22 cellular contexts compared by ENCODE assay signal in the genomic region with DNA sequence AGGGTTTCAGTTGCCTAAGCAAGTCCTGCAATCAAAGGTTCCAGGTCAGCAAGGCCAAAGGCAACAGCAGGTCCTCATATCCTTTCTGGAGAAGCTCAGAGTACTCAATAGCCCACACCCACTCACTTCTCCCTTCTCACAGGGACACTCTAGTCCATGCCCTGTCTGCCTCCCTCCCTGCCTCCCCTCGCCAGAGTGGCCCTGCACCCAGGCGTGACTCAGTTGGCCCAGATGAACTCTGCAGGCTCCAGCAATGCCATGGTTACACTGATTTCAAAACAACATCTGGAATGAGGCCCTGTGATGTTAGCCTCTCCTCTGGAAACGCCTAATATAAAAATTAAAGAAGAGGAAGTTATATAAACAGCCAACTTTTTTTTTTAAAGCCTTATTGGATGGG. TPM values are rescaled to one million over a fixed set of nuclear protein-coding genes. Genes with fewer than 3 reads are reported as not detected.
DNase-seq lines count a peak whose midpoint lies in the region; ATAC-seq, FAIRE-seq and TF ChIP-seq lines count a peak whose summit lies in the region.
"Had no signal": no experiment of that assay in that cellular context is flagged by ENCODE, and none has a peak within 500 bp of the region (broad histone marks: within the 10 kb centered on the region; RNA-seq: fewer than 3 reads in every experiment).

No MANE protein-coding gene starts in this region.

- no peak for TF ChIP-seq RAD21 in liver (IDR thresholded peaks at IDR 0.05)
- no peak for TF ChIP-seq RAD21 in HepG2 (CRISPR knock-in tag; IDR thresholded peaks at IDR 0.05)

- H2AFZ ChIP-seq in HepG2 (ENCODE audit: low read length): no peak overlapping the region

- CTCF ChIA-PET in HepG2 (lab: Yijun Ruan, JAX; ENCODE audit: low intra/inter-chr PET ratio, low total read pairs): no interaction called here

- H3K9me3 ChIP-seq in liver (ENCODE audit: control insufficient read depth in 4 of 4, low read length in 3 of 4): no peaks in the 10 kb centered on the region
- H3K9me3 ChIP-seq in HepG2 (ENCODE audit: low read length): no peaks in the 10 kb centered on the region
- no peaks in the 10 kb centered on the region for H3K9me3 ChIP-seq in sigmoid colon
- H3K9me3 ChIP-seq: BLaER1, neutrophil had no signal

- intact Hi-C loops in HepG2 (cut with micrococcal nuclease; ENCODE audit: unreplicated experiment): no loop called here
- intact Hi-C loops in left ventricle myocardium superior (cut with micrococcal nuclease): no loop called here
- intact Hi-C loops in sigmoid colon (cut with DNase I): no loop called here

- ATAC-seq in HepG2: no peak
- ATAC-seq in left ventricle myocardium superior: peak; percentile 79
- ATAC-seq in HG02571 (IDR thresholded peaks at IDR 0.05; ENCODE audit: unreplicated experiment): no peak
- ATAC-seq: activated CD8-positive, alpha-beta T cell treated with anti-CD3 and anti-CD28 coated beads, Interleukin-2, amount 10 ng/mL, durations not matched to agents 7 days and 5 days; T-helper 17 cell had no signal

- no peak overlapping the region for H3K4me3 ChIP-seq in liver (ENCODE audit: low read depth in 1 of 3, low read length in 3 of 3)
- H3K4me3 ChIP-seq in HepG2 (replicated peaks in 1 of 3; ENCODE audit: insufficient read depth in 1 of 3, low read depth in 2 of 3, low read length in 3 of 3): no peak overlapping the region
- H3K4me3 ChIP-seq in sigmoid colon: no peak overlapping the region
- H3K4me3 ChIP-seq: BLaER1 had no signal

- H3K27ac ChIP-seq in liver (ENCODE audit: low read depth in 1 of 2, low read length in 2 of 2) (no peak overlapping the region), HepG2 (ENCODE audit: extremely low read length, insufficient read depth, low read length) (no peak overlapping the region), sigmoid colon (peak overlapping the region; percentile 12 to 50 (median 36)), caudate nucleus (ENCODE audit: low read depth, low read length) (no peak overlapping the region)
- H3K27ac ChIP-seq: BLaER1, neutrophil had no signal

- no peaks in the 10 kb centered on the region for H3K4me1 ChIP-seq in liver (ENCODE audit: control insufficient read depth in 4 of 4, insufficient read depth in 4 of 4, low read length in 3 of 4)
- no peaks in the 10 kb centered on the region for H3K4me1 ChIP-seq in HepG2 (ENCODE audit: insufficient read depth, low read length)
- no peaks in the 10 kb centered on the region for H3K4me1 ChIP-seq in sigmoid colon
- H3K4me1 ChIP-seq: BLaER1 had no signal

- H3K36me3 ChIP-seq in liver (ENCODE audit: control insufficient read depth in 4 of 4, insufficient read depth in 3 of 4, low read depth in 1 of 4, low read length in 3 of 4) (no peaks in the 10 kb centered on the region), HepG2 (replicated peaks in 1 of 2; ENCODE audit: control insufficient read depth in 1 of 2, insufficient read depth in 2 of 2, low read length in 2 of 2) (no peaks in the 10 kb centered on the region), sigmoid colon (no peaks in the 10 kb centered on the region)
- H3K36me3 ChIP-seq: BLaER1, neutrophil had no signal

- no peak for TF ChIP-seq CTCF in liver (IDR thresholded peaks at IDR 0.05; ENCODE audit: low read depth, low read length, missing input control)
- no peak for TF ChIP-seq CTCF in HepG2 (CRISPR knock-in tag; IDR thresholded peaks at IDR 0.05)
- TF ChIP-seq CTCF in sigmoid colon (IDR thresholded peaks at IDR 0.05): no peak

- no TSS peak for BruUV-seq in HepG2 (replicated peaks; lab: Mats Ljungman, UMichigan)

- no peak overlapping the region for H3K9ac ChIP-seq in liver (ENCODE audit: low read depth in 1 of 2, low read length in 2 of 2)
- H3K9ac ChIP-seq in HepG2 (ENCODE audit: insufficient read depth, low read depth, low read length): no peak overlapping the region
- H3K9ac ChIP-seq: BLaER1 had no signal

- TF ChIP-seq POLR2A in HepG2 (IDR thresholded peaks at IDR 0.05; ENCODE audit: insufficient read depth in 1 of 2, low read depth in 2 of 2, low read length in 2 of 2) (no peak), sigmoid colon (IDR thresholded peaks at IDR 0.05) (no peak)

- 63% methylated on average over 3 of the region's 3 CpGs for WGBS in liver
- 0% methylated on average over 3 of the region's 3 CpGs for WGBS in HepG2 (ENCODE audit: low lambda C conversion rate)
- WGBS in sigmoid colon, 2 donors: 33 to 38% methylated on average over 3 of the region's 3 CpGs

- H3K79me2 ChIP-seq in HepG2 (ENCODE audit: insufficient read depth, low read length): no peaks in the 10 kb centered on the region

- no peaks in the 10 kb centered on the region for H4K20me1 ChIP-seq in HepG2 (ENCODE audit: insufficient read depth, low read length)
- H4K20me1 ChIP-seq: BLaER1 had no signal

- no peak overlapping the region for H3K4me2 ChIP-seq in HepG2 (ENCODE audit: low read depth, low read length)
- H3K4me2 ChIP-seq: BLaER1 had no signal

- H3K27me3 ChIP-seq in liver (ENCODE audit: control insufficient read depth in 4 of 4, insufficient read depth in 4 of 4, low read length in 3 of 4) (no peaks in the 10 kb centered on the region), HepG2 (ENCODE audit: control insufficient read depth in 1 of 2, insufficient read depth in 2 of 2, low read length in 2 of 2) (no peaks in the 10 kb centered on the region), sigmoid colon (no peaks in the 10 kb centered on the region)
- H3K27me3 ChIP-seq: BLaER1, neutrophil had no signal

- no peak for FAIRE-seq in HepG2 (lab: Jason Lieb, UNC)
- FAIRE-seq: astrocyte had no signal

- POLR2A ChIA-PET in HepG2 (lab: Yijun Ruan, JAX): no interaction called here

- in situ Hi-C loops in HepG2 (cut with HindIII; ENCODE audit: extremely low pct_ligation_motif_present, low pct_unique_long_range_greater_than_20kb): no loop called here

- DNase-seq in HepG2 (ENCODE audit: low spot score) (no peak), left ventricle myocardium superior (peak; percentile 69), sigmoid colon (peak; percentile 76), DMS153 treated with DMSO at 0.1 percent for 48 hours (lab: John Stamatoyannopoulos, UW; ENCODE audit: unreplicated experiment) (no peak), caudate nucleus (lab: John Stamatoyannopoulos, UW) (no peak), DMS153 (lab: John Stamatoyannopoulos, UW) (no peak)
- DNase-seq: activated B cell treated with CpG ODN at 0.5 μM for 24 hours; activated CD8-positive, alpha-beta T cell treated with anti-CD3 and anti-CD28 coated beads, Interleukin-2, amount 10 ng/mL, durations not matched to agents 7 days and 5 days; activated naive CD4-positive, alpha-beta T cell treated with anti-CD3 and anti-CD28 coated beads, Interleukin-2, amount 50 U/mL, for 16 hours; activated T-cell treated with anti-CD3 and anti-CD28 coated beads, Interleukin-2, amount 50 U/mL, for 24 hours; Calu3; kidney glomerular epithelial cell; NCI-H1105 treated with DMSO at 0.1 percent for 48 hours; NCI-H69; T-helper 17 cell; trophoblast cell had no signal

- TF ChIP-seq EP300 in HepG2 (IDR thresholded peaks at IDR 0.05; ENCODE audit: low read depth in 2 of 2, low read length in 2 of 2) (no peak), HepG2 (CRISPR knock-in tag; IDR thresholded peaks at IDR 0.05; ENCODE audit: borderline replicate concordance) (no peak), sigmoid colon (IDR thresholded peaks at IDR 0.05) (no peak)

TF ChIP-seq in liver, 16 proteins besides CTCF, POLR2A, EP300 and RAD21:
- TF ChIP-seq NR2F2 (IDR thresholded peaks at IDR 0.05) (peak; percentile 0), SP1 (IDR thresholded peaks at IDR 0.05) (no peak)

TF ChIP-seq in HepG2, 621 proteins besides CTCF, POLR2A, EP300 and RAD21 (continues in another document):
- TF ChIP-seq CBX1 (IDR thresholded peaks at IDR 0.05; ENCODE audit: low read depth): no peak
- TF ChIP-seq, protein P1, sequence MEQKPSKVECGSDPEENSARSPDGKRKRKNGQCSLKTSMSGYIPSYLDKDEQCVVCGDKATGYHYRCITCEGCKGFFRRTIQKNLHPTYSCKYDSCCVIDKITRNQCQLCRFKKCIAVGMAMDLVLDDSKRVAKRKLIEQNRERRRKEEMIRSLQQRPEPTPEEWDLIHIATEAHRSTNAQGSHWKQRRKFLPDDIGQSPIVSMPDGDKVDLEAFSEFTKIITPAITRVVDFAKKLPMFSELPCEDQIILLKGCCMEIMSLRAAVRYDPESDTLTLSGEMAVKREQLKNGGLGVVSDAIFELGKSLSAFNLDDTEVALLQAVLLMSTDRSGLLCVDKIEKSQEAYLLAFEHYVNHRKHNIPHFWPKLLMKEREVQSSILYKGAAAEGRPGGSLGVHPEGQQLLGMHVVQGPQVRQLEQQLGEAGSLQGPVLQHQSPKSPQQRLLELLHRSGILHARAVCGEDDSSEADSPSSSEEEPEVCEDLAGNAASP (CRISPR knock-in tag; IDR thresholded peaks at IDR 0.05; ENCODE audit: borderline replicate concordance): no peak
- no peak for TF ChIP-seq FOXJ3 (CRISPR knock-in tag; IDR thresholded peaks at IDR 0.05; ENCODE audit: borderline replicate concordance)

RNA-seq across cellular contexts. Expression of gene IL16, which starts 32.9 kb away (rescaled TPM):
- total RNA-seq in liver: 1 to 10 TPM; 4.7 to 6.9 TPM
- 1 to 10 TPM; 1.9 to 4.1 TPM for polyA plus RNA-seq in liver
- total RNA-seq in HepG2 (2016; rRNA removed; fragmentation: Illumina TruSeq; extraction: Trizol): not detected in 2 replicates
- not detected in 2 replicates for total RNA-seq in HepG2 (2016; cell fraction: cytosol; rRNA removed; fragmentation: Illumina TruSeq; extraction: Trizol; ENCODE audit: low read depth)
- not detected in 2 replicates for total RNA-seq in HepG2 (2016; cell fraction: insoluble cytoplasmic fraction; rRNA removed; fragmentation: Illumina TruSeq; extraction: Trizol)
- total RNA-seq in HepG2 (2016; cell fraction: membrane; rRNA removed; fragmentation: Illumina TruSeq; extraction: Trizol): not detected in 2 replicates
- total RNA-seq in HepG2 (2016; cell fraction: nucleus; rRNA removed; fragmentation: Illumina TruSeq; extraction: Trizol): not detected in 2 replicates
- polyA plus RNA-seq in HepG2 (2011; rRNA removed): 0.03 TPM in 2 replicates
- polyA plus RNA-seq in HepG2 (2011; cell fraction: cytosol; rRNA removed): 0.01 and 0.05 TPM in 2 replicates
- polyA plus RNA-seq in HepG2 (2011; cell fraction: nucleus; rRNA removed): 0.24 and 0.50 TPM in 2 replicates
- polyA plus RNA-seq in HepG2 (2012): 0.04 TPM in 2 replicates
- polyA plus RNA-seq in HepG2 (2016; cell fraction: cytosol; fragmentation: Illumina TruSeq; extraction: Trizol; ENCODE audit: low read depth): not detected in 2 replicates
- polyA plus RNA-seq in HepG2 (2016; cell fraction: insoluble cytoplasmic fraction; fragmentation: Illumina TruSeq; extraction: Trizol; ENCODE audit: low read depth): not detected in 2 replicates
- polyA plus RNA-seq in HepG2 (2016; cell fraction: membrane; fragmentation: Illumina TruSeq; extraction: Trizol; ENCODE audit: low read depth): not detected in 2 replicates
- not detected in 2 replicates for polyA plus RNA-seq in HepG2 (2016; cell fraction: nucleus; fragmentation: Illumina TruSeq; extraction: Trizol; ENCODE audit: insufficient read depth, low read depth)
- 0.47 TPM in 1 of 2 replicates, not detected in the other for polyA minus RNA-seq in HepG2 (2011; rRNA and poly(A)+ RNA removed; ENCODE audit: low replicate concordance)
- not detected in 2 replicates for polyA minus RNA-seq in HepG2 (2011; cell fraction: cytosol; rRNA and poly(A)+ RNA removed)
- polyA minus RNA-seq in HepG2 (2011; cell fraction: nucleus; rRNA and poly(A)+ RNA removed): not detected in 2 replicates
- total RNA-seq in left ventricle myocardium superior: 5.5 TPM
- 10 to 100 TPM in 2 of 4 donors, 1 to 10 TPM in 2; 6.2 to 26.3 (median 12.5) TPM for total RNA-seq in sigmoid colon
- polyA plus RNA-seq in sigmoid colon: 10 to 100 TPM in 1 of 3 donors, 1 to 10 TPM in 2; 3.0 to 52.8 (median 6.6) TPM
- total RNA-seq: A172, Calu3 had no signal

Comparison
In these comparisons a context has a peak if more than half of its experiments do, and no peak if none do; other contexts are left out.
1. H3K27ac ChIP-seq: peak in sigmoid colon (4 of 4); none in liver (0 of 2), HepG2 (single experiment) and caudate nucleus (single experiment).
2. DNase-seq: peak in left ventricle myocardium superior (single experiment) and sigmoid colon (single experiment); none in HepG2 (single experiment), DMS153 treated with DMSO at 0.1 percent for 48 hours (single experiment), caudate nucleus (0 of 61) and DMS153 (single experiment).